ENCODE assay signal across 1 cellular context in the genomic region with DNA sequence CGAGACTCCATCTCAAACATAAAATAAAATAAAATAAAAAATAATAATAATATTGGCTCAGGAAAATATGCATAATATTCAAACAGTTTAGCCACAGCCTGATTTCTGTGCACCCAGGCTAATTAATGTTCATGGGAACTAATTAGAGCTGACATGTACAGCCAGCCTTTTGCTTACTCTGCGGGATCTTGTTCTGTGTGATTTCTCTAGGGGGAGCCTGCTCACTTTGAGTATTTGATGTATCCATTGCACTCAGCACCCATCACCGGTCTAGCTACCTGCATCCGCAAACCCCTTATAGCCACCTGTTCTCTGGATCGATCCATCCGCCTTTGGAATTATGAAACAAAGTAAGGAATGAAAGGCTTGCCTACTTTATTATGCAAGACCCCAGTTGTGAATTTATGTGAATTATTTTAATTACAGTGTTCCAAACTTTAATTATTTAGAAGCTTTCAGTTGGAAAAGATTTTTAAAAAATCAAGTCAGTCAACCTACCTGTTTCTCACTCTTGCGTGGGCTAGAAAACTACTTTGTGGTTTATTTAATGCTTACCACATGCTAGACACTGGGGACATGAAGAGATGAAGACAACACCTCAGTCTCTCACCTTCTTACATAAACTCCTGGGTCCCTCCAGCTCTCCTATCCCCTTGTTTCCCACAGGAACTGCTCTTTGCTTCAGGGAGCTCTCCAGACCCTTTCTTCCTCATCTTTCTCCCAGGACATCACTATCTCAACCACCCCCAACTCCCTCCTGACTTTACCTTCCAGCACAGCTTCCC.
TF ChIP-seq lines count a peak whose summit lies in the region.

No MANE protein-coding gene starts in this region.

TF ChIP-seq in SK-N-SH treated with all-trans-retinoic acid at 6 μM for 48 hours, 23 proteins besides CTCF, POLR2A, EP300 and RAD21 (continued from another document):
- TF ChIP-seq, protein P1, sequence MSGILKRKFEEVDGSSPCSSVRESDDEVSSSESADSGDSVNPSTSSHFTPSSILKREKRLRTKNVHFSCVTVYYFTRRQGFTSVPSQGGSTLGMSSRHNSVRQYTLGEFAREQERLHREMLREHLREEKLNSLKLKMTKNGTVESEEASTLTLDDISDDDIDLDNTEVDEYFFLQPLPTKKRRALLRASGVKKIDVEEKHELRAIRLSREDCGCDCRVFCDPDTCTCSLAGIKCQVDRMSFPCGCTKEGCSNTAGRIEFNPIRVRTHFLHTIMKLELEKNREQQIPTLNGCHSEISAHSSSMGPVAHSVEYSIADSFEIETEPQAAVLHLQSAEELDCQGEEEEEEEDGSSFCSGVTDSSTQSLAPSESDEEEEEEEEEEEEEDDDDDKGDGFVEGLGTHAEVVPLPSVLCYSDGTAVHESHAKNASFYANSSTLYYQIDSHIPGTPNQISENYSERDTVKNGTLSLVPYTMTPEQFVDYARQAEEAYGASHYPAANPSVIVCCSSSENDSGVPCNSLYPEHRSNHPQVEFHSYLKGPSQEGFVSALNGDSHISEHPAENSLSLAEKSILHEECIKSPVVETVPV (CRISPR knock-in tag; IDR thresholded peaks at IDR 0.05): no peak
- TF ChIP-seq ZNF70 (CRISPR knock-in tag; IDR thresholded peaks at IDR 0.05) (no peak), RARB (CRISPR knock-in tag; IDR thresholded peaks at IDR 0.05) (no peak), BACH2 (CRISPR knock-in tag; IDR thresholded peaks at IDR 0.05; ENCODE audit: borderline replicate concordance) (no peak), ZNF565 (CRISPR knock-in tag; conservative IDR thresholded peaks at IDR 0.05; ENCODE audit: low read depth) (no peak), ZFP3 (CRISPR knock-in tag; IDR thresholded peaks at IDR 0.05) (no peak), ARNTL (CRISPR knock-in tag; IDR thresholded peaks at IDR 0.05; ENCODE audit: borderline replicate concordance, low read depth) (no peak), TCF4 (CRISPR knock-in tag; IDR thresholded peaks at IDR 0.05; ENCODE audit: borderline replicate concordance) (no peak), ZFP30 (CRISPR knock-in tag; IDR thresholded peaks at IDR 0.05) (no peak), OSR1 (CRISPR knock-in tag; IDR thresholded peaks at IDR 0.05) (no peak), CSDC2 (CRISPR knock-in tag; IDR thresholded peaks at IDR 0.05) (no peak), ISL1 (CRISPR knock-in tag; IDR thresholded peaks at IDR 0.05) (no peak)
- TF ChIP-seq, protein P2, sequence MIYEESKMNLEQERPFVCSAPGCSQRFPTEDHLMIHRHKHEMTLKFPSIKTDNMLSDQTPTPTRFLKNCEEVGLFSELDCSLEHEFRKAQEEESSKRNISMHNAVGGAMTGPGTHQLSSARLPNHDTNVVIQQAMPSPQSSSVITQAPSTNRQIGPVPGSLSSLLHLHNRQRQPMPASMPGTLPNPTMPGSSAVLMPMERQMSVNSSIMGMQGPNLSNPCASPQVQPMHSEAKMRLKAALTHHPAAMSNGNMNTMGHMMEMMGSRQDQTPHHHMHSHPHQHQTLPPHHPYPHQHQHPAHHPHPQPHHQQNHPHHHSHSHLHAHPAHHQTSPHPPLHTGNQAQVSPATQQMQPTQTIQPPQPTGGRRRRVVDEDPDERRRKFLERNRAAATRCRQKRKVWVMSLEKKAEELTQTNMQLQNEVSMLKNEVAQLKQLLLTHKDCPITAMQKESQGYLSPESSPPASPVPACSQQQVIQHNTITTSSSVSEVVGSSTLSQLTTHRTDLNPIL (CRISPR knock-in tag; IDR thresholded peaks at IDR 0.05; ENCODE audit: low read depth): no peak
- TF ChIP-seq, protein P3, sequence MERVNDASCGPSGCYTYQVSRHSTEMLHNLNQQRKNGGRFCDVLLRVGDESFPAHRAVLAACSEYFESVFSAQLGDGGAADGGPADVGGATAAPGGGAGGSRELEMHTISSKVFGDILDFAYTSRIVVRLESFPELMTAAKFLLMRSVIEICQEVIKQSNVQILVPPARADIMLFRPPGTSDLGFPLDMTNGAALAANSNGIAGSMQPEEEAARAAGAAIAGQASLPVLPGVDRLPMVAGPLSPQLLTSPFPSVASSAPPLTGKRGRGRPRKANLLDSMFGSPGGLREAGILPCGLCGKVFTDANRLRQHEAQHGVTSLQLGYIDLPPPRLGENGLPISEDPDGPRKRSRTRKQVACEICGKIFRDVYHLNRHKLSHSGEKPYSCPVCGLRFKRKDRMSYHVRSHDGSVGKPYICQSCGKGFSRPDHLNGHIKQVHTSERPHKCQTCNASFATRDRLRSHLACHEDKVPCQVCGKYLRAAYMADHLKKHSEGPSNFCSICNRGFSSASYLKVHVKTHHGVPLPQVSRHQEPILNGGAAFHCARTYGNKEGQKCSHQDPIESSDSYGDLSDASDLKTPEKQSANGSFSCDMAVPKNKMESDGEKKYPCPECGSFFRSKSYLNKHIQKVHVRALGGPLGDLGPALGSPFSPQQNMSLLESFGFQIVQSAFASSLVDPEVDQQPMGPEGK (CRISPR knock-in tag; IDR thresholded peaks at IDR 0.05; ENCODE audit: borderline replicate concordance): no peak
- TF ChIP-seq, protein P4, sequence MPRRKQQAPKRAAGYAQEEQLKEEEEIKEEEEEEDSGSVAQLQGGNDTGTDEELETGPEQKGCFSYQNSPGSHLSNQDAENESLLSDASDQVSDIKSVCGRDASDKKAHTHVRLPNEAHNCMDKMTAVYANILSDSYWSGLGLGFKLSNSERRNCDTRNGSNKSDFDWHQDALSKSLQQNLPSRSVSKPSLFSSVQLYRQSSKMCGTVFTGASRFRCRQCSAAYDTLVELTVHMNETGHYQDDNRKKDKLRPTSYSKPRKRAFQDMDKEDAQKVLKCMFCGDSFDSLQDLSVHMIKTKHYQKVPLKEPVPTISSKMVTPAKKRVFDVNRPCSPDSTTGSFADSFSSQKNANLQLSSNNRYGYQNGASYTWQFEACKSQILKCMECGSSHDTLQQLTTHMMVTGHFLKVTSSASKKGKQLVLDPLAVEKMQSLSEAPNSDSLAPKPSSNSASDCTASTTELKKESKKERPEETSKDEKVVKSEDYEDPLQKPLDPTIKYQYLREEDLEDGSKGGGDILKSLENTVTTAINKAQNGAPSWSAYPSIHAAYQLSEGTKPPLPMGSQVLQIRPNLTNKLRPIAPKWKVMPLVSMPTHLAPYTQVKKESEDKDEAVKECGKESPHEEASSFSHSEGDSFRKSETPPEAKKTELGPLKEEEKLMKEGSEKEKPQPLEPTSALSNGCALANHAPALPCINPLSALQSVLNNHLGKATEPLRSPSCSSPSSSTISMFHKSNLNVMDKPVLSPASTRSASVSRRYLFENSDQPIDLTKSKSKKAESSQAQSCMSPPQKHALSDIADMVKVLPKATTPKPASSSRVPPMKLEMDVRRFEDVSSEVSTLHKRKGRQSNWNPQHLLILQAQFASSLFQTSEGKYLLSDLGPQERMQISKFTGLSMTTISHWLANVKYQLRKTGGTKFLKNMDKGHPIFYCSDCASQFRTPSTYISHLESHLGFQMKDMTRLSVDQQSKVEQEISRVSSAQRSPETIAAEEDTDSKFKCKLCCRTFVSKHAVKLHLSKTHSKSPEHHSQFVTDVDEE (CRISPR knock-in tag; IDR thresholded peaks at IDR 0.05): no peak
